Comparison of ENCODE assay signal across 28 cellular contexts in the genomic region with DNA sequence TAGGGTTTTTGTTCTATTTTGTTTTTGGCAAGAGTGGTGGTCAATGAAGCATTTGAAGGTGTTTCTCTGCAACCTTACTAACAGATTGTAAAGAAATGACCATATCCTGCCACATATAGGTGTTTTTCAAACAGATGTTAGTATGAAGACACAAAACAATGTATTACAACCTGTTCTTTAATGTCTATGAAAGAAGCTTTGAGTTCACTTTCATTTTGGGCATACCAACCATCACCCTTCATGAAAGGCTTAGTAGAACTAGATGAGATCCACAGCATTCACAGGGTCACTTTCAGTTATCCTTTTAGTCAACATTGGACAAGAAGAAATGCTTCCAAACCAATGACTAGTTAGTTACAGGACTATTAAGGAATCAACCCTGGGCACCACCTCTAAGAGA.
DNase-seq lines count a peak whose midpoint lies in the region; ATAC-seq lines count a peak whose summit lies in the region.
"Had no signal": no experiment of that assay in that cellular context is flagged by ENCODE, and none has a peak within 500 bp of the region (broad histone marks: within the 10 kb centered on the region; RNA-seq: fewer than 3 reads in every experiment).

No MANE protein-coding gene starts in this region.

- H3K36me3 ChIP-seq in aorta (ENCODE audit: control insufficient read depth in 1 of 2, insufficient read depth in 2 of 2, low read length in 1 of 2), result no peaks in the 10 kb centered on the region
- H3K36me3 ChIP-seq: adrenal gland, heart left ventricle had no signal

- H3K4me3 ChIP-seq in aorta (ENCODE audit: low read length in 2 of 2), result no peak overlapping the region
- H3K4me3 ChIP-seq: adrenal gland, BLaER1, GM23338, heart left ventricle had no signal

- intact Hi-C loops in aorta (cut with DNase I), result no loop called here

- no peak for DNase-seq in activated naive CD8-positive, alpha-beta T cell treated with anti-CD3 and anti-CD28 coated beads, Interleukin-2, amount 10 ng/mL, durations not matched to agents 7 days and 5 days
- DNase-seq in activated naive CD8-positive, alpha-beta T cell treated with anti-CD3 and anti-CD28 coated beads for 36 hours, result no peak
- DNase-seq in aorta, result no peak
- no peak for DNase-seq in NCI-H1436 treated with DMSO at 0.1 percent for 48 hours (lab: John Stamatoyannopoulos, UW)
- DNase-seq in NK-92 treated with Interleukin-12 subunit alpha and Interleukin-12 subunit beta, amount 100 ng/mL, for 24 hours (lab: John Stamatoyannopoulos, UW), result no peak
- no peak for DNase-seq in LoVo (ENCODE audit: low spot score)
- DNase-seq: activated CD4-positive, alpha-beta T cell treated with anti-CD3 and anti-CD28 coated beads for 48 hours; activated CD8-positive, alpha-beta memory T cell treated with anti-CD3 and anti-CD28 coated beads, Interleukin-2, amount 50 U/mL, for 4 hours; activated gamma-delta T cell; adrenal gland; Calu3; cortex of kidney; heart left ventricle; IMR-90; left colon; mesendoderm; naive thymus-derived CD4-positive, alpha-beta T cell; NCI-H1694 treated with DMSO at 0.1 percent for 48 hours; NCI-H748 treated with DMSO at 0.1 percent for 48 hours; right cardiac atrium; SHP77; stimulated activated CD4-positive, alpha-beta T cell treated with anti-CD3 and anti-CD28 coated beads, Interleukin-12 subunit alpha, Interleukin-12 subunit beta, amount 100 ng/mL, for 4 hours; stimulated activated CD8-positive, alpha-beta memory T cell treated with anti-CD3 and anti-CD28 coated beads, Interleukin-4, amount 100 ng/mL, for 48 hours; T-cell had no signal

- no peaks in the 10 kb centered on the region for H3K36me3 Mint-ChIP-seq in activated naive CD8-positive, alpha-beta T cell treated with anti-CD3 and anti-CD28 coated beads, Interleukin-2, amount 10 ng/mL, durations not matched to agents 7 days and 5 days
- H3K36me3 Mint-ChIP-seq in activated naive CD8-positive, alpha-beta T cell treated with anti-CD3 and anti-CD28 coated beads for 36 hours, result peaks cover 2% of the 10 kb centered on the region

- H3K4me1 Mint-ChIP-seq in activated naive CD8-positive, alpha-beta T cell treated with anti-CD3 and anti-CD28 coated beads, Interleukin-2, amount 10 ng/mL, durations not matched to agents 7 days and 5 days, result peaks cover 20% of the 10 kb centered on the region
- H3K4me1 Mint-ChIP-seq in activated naive CD8-positive, alpha-beta T cell treated with anti-CD3 and anti-CD28 coated beads for 36 hours, result peaks cover 26% of the 10 kb centered on the region

- peak overlapping the region; percentile 12 for H3K4me3 Mint-ChIP-seq in activated naive CD8-positive, alpha-beta T cell treated with anti-CD3 and anti-CD28 coated beads, Interleukin-2, amount 10 ng/mL, durations not matched to agents 7 days and 5 days
- no peak overlapping the region for H3K4me3 Mint-ChIP-seq in activated naive CD8-positive, alpha-beta T cell treated with anti-CD3 and anti-CD28 coated beads for 36 hours
- H3K4me3 Mint-ChIP-seq: GM23338 had no signal

- POLR2A ChIA-PET in activated naive CD8-positive, alpha-beta T cell treated with anti-CD3 and anti-CD28 coated beads, Interleukin-2, amount 10 ng/mL, durations not matched to agents 7 days and 5 days (lab: Charles Lee), result interaction anchor here (0.6 to 0.7 kb wide), 2 partner anchors 12 to 95 kb away, joined by 4 read pairs; a partner anchor contains a TSS

- no peak overlapping the region for H3K27ac Mint-ChIP-seq in activated naive CD8-positive, alpha-beta T cell treated with anti-CD3 and anti-CD28 coated beads, Interleukin-2, amount 10 ng/mL, durations not matched to agents 7 days and 5 days
- H3K27ac Mint-ChIP-seq in activated naive CD8-positive, alpha-beta T cell treated with anti-CD3 and anti-CD28 coated beads for 36 hours, result no peak overlapping the region
- H3K27ac Mint-ChIP-seq: GM23338 had no signal

- H3K27me3 Mint-ChIP-seq in activated naive CD8-positive, alpha-beta T cell treated with anti-CD3 and anti-CD28 coated beads, Interleukin-2, amount 10 ng/mL, durations not matched to agents 7 days and 5 days, result no peaks in the 10 kb centered on the region
- H3K27me3 Mint-ChIP-seq in activated naive CD8-positive, alpha-beta T cell treated with anti-CD3 and anti-CD28 coated beads for 36 hours, result no peaks in the 10 kb centered on the region
- H3K27me3 Mint-ChIP-seq: naive thymus-derived CD4-positive, alpha-beta T cell; T-cell had no signal

- H3K4me1 ChIP-seq in aorta (ENCODE audit: control insufficient read depth in 1 of 2, insufficient read depth in 2 of 2, low read length in 2 of 2), result no peaks in the 10 kb centered on the region
- H3K4me1 ChIP-seq: adrenal gland had no signal

- H3K9me3 Mint-ChIP-seq in activated naive CD8-positive, alpha-beta T cell treated with anti-CD3 and anti-CD28 coated beads, Interleukin-2, amount 10 ng/mL, durations not matched to agents 7 days and 5 days, result peaks cover 2% of the 10 kb centered on the region
- no peaks in the 10 kb centered on the region for H3K9me3 Mint-ChIP-seq in activated naive CD8-positive, alpha-beta T cell treated with anti-CD3 and anti-CD28 coated beads for 36 hours
- H3K9me3 Mint-ChIP-seq: GM23338, T-cell had no signal

- no peak overlapping the region for H3K27ac ChIP-seq in aorta (ENCODE audit: low read depth in 1 of 2, low read length in 2 of 2)
- H3K27ac ChIP-seq: adrenal gland, BLaER1, heart left ventricle had no signal

- H3K9me3 ChIP-seq in aorta (ENCODE audit: control insufficient read depth, low read length), result no peaks in the 10 kb centered on the region
- H3K9me3 ChIP-seq: adrenal gland, BLaER1, heart left ventricle had no signal

- no peaks in the 10 kb centered on the region for H3K27me3 ChIP-seq in aorta (ENCODE audit: control insufficient read depth in 1 of 2, insufficient read depth in 2 of 2, low read length in 1 of 2)
- H3K27me3 ChIP-seq: adrenal gland, BLaER1, heart left ventricle had no signal

- ATAC-seq in activated naive CD8-positive, alpha-beta T cell treated with anti-CD3 and anti-CD28 coated beads, Interleukin-2, amount 10 ng/mL, durations not matched to agents 7 days and 5 days (ENCODE audit: low read depth), result peak; percentile 33
- ATAC-seq in GM21619 (IDR thresholded peaks at IDR 0.05; ENCODE audit: unreplicated experiment), result peak; percentile 54
- ATAC-seq in HG03159 (IDR thresholded peaks at IDR 0.05; ENCODE audit: unreplicated experiment), result peak; percentile 60
- ATAC-seq in aorta (ENCODE audit: low FRiP score), result no peak
- ATAC-seq: GM23338; heart left ventricle; left colon; naive thymus-derived CD4-positive, alpha-beta T cell; right cardiac atrium; T-cell had no signal
